ENCODE assay signal across 19 cellular contexts in genomic region chr15:49864251-49864650, GRCh38.
DNase-seq lines count a peak whose midpoint lies in the region; ATAC-seq and TF ChIP-seq lines count a peak whose summit lies in the region.
"Had no signal": no experiment of that assay in that cellular context is flagged by ENCODE, and none has a peak within 500 bp of the region (broad histone marks: within the 10 kb centered on the region; RNA-seq: fewer than 3 reads in every experiment).

No MANE protein-coding gene starts in this region.

- H3K27me3 Mint-ChIP-seq in activated naive CD8-positive, alpha-beta T cell treated with anti-CD3 and anti-CD28 coated beads, Interleukin-2, amount 50 U/mL, for 24 hours: peaks cover 2% of the 10 kb centered on the region
- H3K27me3 Mint-ChIP-seq: B cell; CD4-positive, CD25-positive, alpha-beta regulatory T cell had no signal

- TF ChIP-seq CTCF in fibroblast of lung (conservative IDR thresholded peaks at IDR 0.05 in 1 of 2, IDR thresholded peaks at IDR 0.05 in 1 of 2; ENCODE audit: low read depth in 1 of 2, low read length in 2 of 2): no peak
- TF ChIP-seq CTCF in smooth muscle cell (IDR thresholded peaks at IDR 0.05; ENCODE audit: borderline replicate concordance, insufficient read depth, poor library complexity, severe bottlenecking): no peak

- H3K9me3 ChIP-seq in adipocyte (ENCODE audit: control insufficient read depth, low read length): peaks cover 14% of the 10 kb centered on the region
- H3K9me3 ChIP-seq in fibroblast of lung (ENCODE audit: control insufficient read depth, insufficient read depth, low read depth, low read length): no peaks in the 10 kb centered on the region
- H3K9me3 ChIP-seq in smooth muscle cell (replicated peaks; ENCODE audit: low read depth): no peaks in the 10 kb centered on the region
- 0 out of 2 replicates have a peak, but pooled peaks cover 3% of the 10 kb centered on the region for H3K9me3 ChIP-seq in SJCRH30 (replicated peaks)
- H3K9me3 ChIP-seq: Caco-2 had no signal

- peak overlapping the region; percentile 48 for H3K27ac ChIP-seq in fibroblast of lung (ENCODE audit: insufficient read depth, low read length)
- peak overlapping the region; percentile 63 for H3K27ac ChIP-seq in smooth muscle cell (ENCODE audit: low read depth)
- no peak overlapping the region for H3K27ac ChIP-seq in SJCRH30

- H3K4me3 Mint-ChIP-seq in activated naive CD8-positive, alpha-beta T cell treated with anti-CD3 and anti-CD28 coated beads, Interleukin-2, amount 50 U/mL, for 24 hours: no peak overlapping the region
- H3K4me3 Mint-ChIP-seq: B cell; CD4-positive, CD25-positive, alpha-beta regulatory T cell had no signal

- no peaks in the 10 kb centered on the region for H3K4me1 Mint-ChIP-seq in activated naive CD8-positive, alpha-beta T cell treated with anti-CD3 and anti-CD28 coated beads, Interleukin-2, amount 50 U/mL, for 24 hours
- H3K4me1 Mint-ChIP-seq: B cell; CD4-positive, CD25-positive, alpha-beta regulatory T cell had no signal

- H3K36me3 ChIP-seq in adipocyte (ENCODE audit: control insufficient read depth, insufficient read depth, low read length, severe bottlenecking) (no peaks in the 10 kb centered on the region), fibroblast of lung (ENCODE audit: control insufficient read depth, insufficient read depth, low read length) (no peaks in the 10 kb centered on the region), smooth muscle cell (ENCODE audit: low read depth) (peaks cover 6% of the 10 kb centered on the region), SJCRH30 (no peaks in the 10 kb centered on the region; the same call in none of the 2 replicates)

- H3K9ac ChIP-seq in adipocyte (ENCODE audit: low read length) (peak overlapping the region; percentile 63), fibroblast of lung (ENCODE audit: insufficient read depth, low read length) (no peak overlapping the region), smooth muscle cell (ENCODE audit: low read depth) (no peak overlapping the region)

- no peaks in the 10 kb centered on the region for H4K20me1 ChIP-seq in fibroblast of lung (ENCODE audit: control insufficient read depth, extremely low read depth, insufficient read depth, low read length)
- H4K20me1 ChIP-seq in smooth muscle cell (ENCODE audit: low read depth): no peaks in the 10 kb centered on the region

- H3K27ac Mint-ChIP-seq in activated naive CD8-positive, alpha-beta T cell treated with anti-CD3 and anti-CD28 coated beads, Interleukin-2, amount 50 U/mL, for 24 hours: no peak overlapping the region
- H3K27ac Mint-ChIP-seq: B cell; CD4-positive, CD25-positive, alpha-beta regulatory T cell had no signal

- DNase-seq in EH (ENCODE audit: low read depth) (peak; percentile 74), adipocyte (ENCODE audit: low read depth) (no peak), fibroblast of lung (ENCODE audit: low read depth in 2 of 2) (no peak), smooth muscle cell (lab: John Stamatoyannopoulos, UW; ENCODE audit: unreplicated experiment) (no peak), SJCRH30 (no peak), HUDEP-2 (lab: John Stamatoyannopoulos, UW; ENCODE audit: unreplicated experiment in 76 of 76) (no peak)
- no peak for DNase-seq in activated naive CD8-positive, alpha-beta T cell treated with anti-CD3 and anti-CD28 coated beads, Interleukin-2, amount 50 U/mL, for 24 hours
- DNase-seq: Caco-2; CD4-positive, CD25-positive, alpha-beta regulatory T cell; DMS153; GOT3; Kasumi-1; NCI-H1417; NCI-H1930; NCI-H446; NCI-H69; SIG-M5 had no signal

- H3K4me3 ChIP-seq in adipocyte (ENCODE audit: low read length) (no peak overlapping the region), fibroblast of lung (replicated peaks in 1 of 4; ENCODE audit: control extremely low read depth in 1 of 4, insufficient read depth in 1 of 4, low read depth in 3 of 4, low read length in 4 of 4) (no peak overlapping the region), smooth muscle cell (no peak overlapping the region), SJCRH30 (no peak overlapping the region)

- H3K4me1 ChIP-seq in adipocyte (ENCODE audit: control insufficient read depth, insufficient read depth, low read length): peaks cover 53% of the 10 kb centered on the region
- H3K4me1 ChIP-seq in fibroblast of lung (ENCODE audit: control insufficient read depth, extremely low read depth, insufficient read depth, low read length): peaks cover 7% of the 10 kb centered on the region
- H3K4me1 ChIP-seq in smooth muscle cell (ENCODE audit: low read depth): peaks cover 7% of the 10 kb centered on the region
- peaks cover 6% of the 10 kb centered on the region for H3K4me1 ChIP-seq in SJCRH30

- ATAC-seq in HG03460 (IDR thresholded peaks at IDR 0.05; ENCODE audit: unreplicated experiment): no peak
- ATAC-seq in activated naive CD8-positive, alpha-beta T cell treated with anti-CD3 and anti-CD28 coated beads, Interleukin-2, amount 50 U/mL, for 24 hours: no peak

- H3K36me3 Mint-ChIP-seq in activated naive CD8-positive, alpha-beta T cell treated with anti-CD3 and anti-CD28 coated beads, Interleukin-2, amount 50 U/mL, for 24 hours (ENCODE audit: low read depth): no peaks in the 10 kb centered on the region
- H3K36me3 Mint-ChIP-seq: CD4-positive, CD25-positive, alpha-beta regulatory T cell had no signal

- no peaks in the 10 kb centered on the region for H3K79me2 ChIP-seq in fibroblast of lung (ENCODE audit: control insufficient read depth, insufficient read depth, low read length)
- H3K79me2 ChIP-seq in smooth muscle cell (ENCODE audit: low read depth): no peaks in the 10 kb centered on the region

- no peak overlapping the region for H3K4me2 ChIP-seq in fibroblast of lung (ENCODE audit: extremely low read depth, insufficient read depth, low read length)
- peak overlapping the region; percentile 35 for H3K4me2 ChIP-seq in smooth muscle cell

- H3K27me3 ChIP-seq in adipocyte (replicated peaks; ENCODE audit: control insufficient read depth, insufficient read depth, low read length): no peaks in the 10 kb centered on the region
- no peaks in the 10 kb centered on the region for H3K27me3 ChIP-seq in fibroblast of lung (ENCODE audit: control insufficient read depth, insufficient read depth, low read length)
- H3K27me3 ChIP-seq in smooth muscle cell (ENCODE audit: low read depth): no peaks in the 10 kb centered on the region
- no peaks in the 10 kb centered on the region for H3K27me3 ChIP-seq in SJCRH30

- 36% methylated on average over 2 of the region's 2 CpGs for WGBS in smooth muscle cell (ENCODE audit: low lambda C conversion rate)

- H3K9me3 Mint-ChIP-seq in activated naive CD8-positive, alpha-beta T cell treated with anti-CD3 and anti-CD28 coated beads, Interleukin-2, amount 50 U/mL, for 24 hours: no peaks in the 10 kb centered on the region

- no peak overlapping the region for H2AFZ ChIP-seq in fibroblast of lung (ENCODE audit: low read length)
- H2AFZ ChIP-seq in smooth muscle cell (ENCODE audit: low read depth): no peak overlapping the region

- H3F3A ChIP-seq in smooth muscle cell (ENCODE audit: low read depth): peaks cover 8% of the 10 kb centered on the region
